9 cellular contexts compared by ENCODE assay signal in genomic region chr1:32199043-32199716, GRCh38. TPM values are rescaled to one million over a fixed set of nuclear protein-coding genes. Genes with fewer than 3 reads are reported as not detected.
DNase-seq lines count a peak whose midpoint lies in the region; ATAC-seq and TF ChIP-seq lines count a peak whose summit lies in the region.
"Had no signal": no experiment of that assay in that cellular context is flagged by ENCODE, and none has a peak within 500 bp of the region (broad histone marks: within the 10 kb centered on the region; RNA-seq: fewer than 3 reads in every experiment).

No MANE protein-coding gene starts in this region.

- H3K4me3 ChIP-seq in GM23248 = no peak overlapping the region
- H3K4me3 ChIP-seq in neural progenitor cell = no peak overlapping the region

- POLR2A ChIA-PET in naive thymus-derived CD8-positive, alpha-beta T cell (lab: Charles Lee) = interaction anchor here (1.1 to 1.7 kb wide), 2 partner anchors 19 to 93 kb away, joined by 3 to 4 read pairs; partner anchors contain the start of gene HDAC1

- H3K9me2 ChIP-seq in GM23248 (ENCODE audit: insufficient read depth) = no peaks in the 10 kb centered on the region

- H3K9me3 ChIP-seq in GM23248 (ENCODE audit: low read depth) (no peaks in the 10 kb centered on the region), neural progenitor cell (ENCODE audit: low read depth) (no peaks in the 10 kb centered on the region)

- H3F3A ChIP-seq in GM23248 (ENCODE audit: insufficient read depth) (peaks cover 57% of the 10 kb centered on the region), neural progenitor cell (ENCODE audit: low read depth) (peaks cover 52% of the 10 kb centered on the region)

- H3K79me2 ChIP-seq in GM23248 (ENCODE audit: insufficient read depth) (no peaks in the 10 kb centered on the region), neural progenitor cell (ENCODE audit: low read depth) (no peaks in the 10 kb centered on the region)

- H3K27ac Mint-ChIP-seq in activated naive CD8-positive, alpha-beta T cell treated with anti-CD3 and anti-CD28 coated beads, Interleukin-2, amount 50 U/mL, for 24 hours = no peak overlapping the region
- no peak overlapping the region for H3K27ac Mint-ChIP-seq in neural progenitor cell
- no peak overlapping the region for H3K27ac Mint-ChIP-seq in endothelial cell (ENCODE audit: unreplicated experiment)
- H3K27ac Mint-ChIP-seq in naive thymus-derived CD8-positive, alpha-beta T cell = peak overlapping the region in 5 of 10 donors; percentile 16 to 98 (median 53)

- H4K20me1 ChIP-seq in GM23248 (ENCODE audit: insufficient read depth) (no peaks in the 10 kb centered on the region), neural progenitor cell (ENCODE audit: low read depth) (peaks cover 9% of the 10 kb centered on the region)

- no peaks in the 10 kb centered on the region for H3K9me3 Mint-ChIP-seq in activated naive CD8-positive, alpha-beta T cell treated with anti-CD3 and anti-CD28 coated beads, Interleukin-2, amount 50 U/mL, for 24 hours
- no peaks in the 10 kb centered on the region for H3K9me3 Mint-ChIP-seq in neural progenitor cell
- no peaks in the 10 kb centered on the region for H3K9me3 Mint-ChIP-seq in endothelial cell (ENCODE audit: unreplicated experiment)
- H3K9me3 Mint-ChIP-seq in naive thymus-derived CD8-positive, alpha-beta T cell = no peaks in the 10 kb centered on the region
- H3K9me3 Mint-ChIP-seq: activated B cell treated with CpG ODN at 0.5 μM for 24 hours had no signal

- H3K4me2 ChIP-seq in GM23248 (ENCODE audit: unreplicated experiment) (no peak overlapping the region), neural progenitor cell (peak overlapping the region; percentile 80)

- TF ChIP-seq CTCF in neural progenitor cell (IDR thresholded peaks at IDR 0.05) (no peak), endothelial cell (IDR thresholded peaks at IDR 0.05; ENCODE audit: unreplicated experiment) (no peak)

- H3K4me3 Mint-ChIP-seq in activated naive CD8-positive, alpha-beta T cell treated with anti-CD3 and anti-CD28 coated beads, Interleukin-2, amount 50 U/mL, for 24 hours = peak overlapping the region; percentile 74
- H3K4me3 Mint-ChIP-seq in neural progenitor cell (peak overlapping the region; percentile 84), endothelial cell (ENCODE audit: unreplicated experiment) (no peak overlapping the region)
- H3K4me3 Mint-ChIP-seq in naive thymus-derived CD8-positive, alpha-beta T cell = peak overlapping the region in 4 of 10 donors; percentile 18 to 47 (median 32)

- peaks cover 70% of the 10 kb centered on the region for H3K4me1 Mint-ChIP-seq in activated naive CD8-positive, alpha-beta T cell treated with anti-CD3 and anti-CD28 coated beads, Interleukin-2, amount 50 U/mL, for 24 hours
- H3K4me1 Mint-ChIP-seq in neural progenitor cell (peaks cover 39% of the 10 kb centered on the region), endothelial cell (ENCODE audit: unreplicated experiment) (peaks cover 40% of the 10 kb centered on the region)
- peaks cover 39 to 70% (median 60%) of the 10 kb centered on the region in 4 donors for H3K4me1 Mint-ChIP-seq in naive thymus-derived CD8-positive, alpha-beta T cell

- H3K27me3 ChIP-seq in GM23248 (replicated peaks; ENCODE audit: insufficient read depth) = no peaks in the 10 kb centered on the region
- H3K27me3 ChIP-seq in neural progenitor cell = peaks cover 2% of the 10 kb centered on the region

- WGBS in GM23248 (ENCODE audit: low coverage in 1 of 2, low lambda C conversion rate in 2 of 2, missing lambda C conversion rate in 2 of 2), 2 experiments = 23 to 24% methylated on average over 4 of the region's 4 CpGs

- peak overlapping the region; percentile 96 for H3K27ac ChIP-seq in GM23248
- no peak overlapping the region for H3K27ac ChIP-seq in neural progenitor cell

- in situ Hi-C loops in GM23248 (cut with MboI) = no loop called here

- H2AFZ ChIP-seq in GM23248 = no peak overlapping the region
- no peak overlapping the region for H2AFZ ChIP-seq in neural progenitor cell (replicated peaks)

- no peak for DNase-seq in GM23248
- DNase-seq in activated naive CD8-positive, alpha-beta T cell treated with anti-CD3 and anti-CD28 coated beads, Interleukin-2, amount 50 U/mL, for 24 hours = no peak
- DNase-seq in neural progenitor cell (ENCODE audit: low spot score) = no peak
- DNase-seq in endothelial cell (ENCODE audit: low spot score) = no peak
- DNase-seq in naive thymus-derived CD8-positive, alpha-beta T cell = no peak
- no peak for DNase-seq in NCI-H187 treated with DMSO at 0.1 percent for 48 hours (lab: John Stamatoyannopoulos, UW)
- DNase-seq: activated B cell treated with CpG ODN at 0.5 μM for 24 hours; stimulated activated CD4-positive, alpha-beta T cell treated with anti-CD3 and anti-CD28 coated beads, Interleukin-4, amount 100 ng/mL, for 24 hours had no signal

- peaks cover 33% of the 10 kb centered on the region for H3K36me3 Mint-ChIP-seq in activated naive CD8-positive, alpha-beta T cell treated with anti-CD3 and anti-CD28 coated beads, Interleukin-2, amount 50 U/mL, for 24 hours (ENCODE audit: low read depth)
- H3K36me3 Mint-ChIP-seq in neural progenitor cell (peaks cover 13% of the 10 kb centered on the region), endothelial cell (ENCODE audit: low read depth, unreplicated experiment) (peaks cover 27% of the 10 kb centered on the region)
- peaks cover 1 to 29% (median 7%) of the 10 kb centered on the region in 3 donors for H3K36me3 Mint-ChIP-seq in naive thymus-derived CD8-positive, alpha-beta T cell

- H3K9ac ChIP-seq in GM23248 (peak overlapping the region; percentile 92; the same call in 1 of the 2 replicates), neural progenitor cell (no peak overlapping the region)

- H3K4me1 ChIP-seq in GM23248 (ENCODE audit: insufficient read depth) (peaks cover 31% of the 10 kb centered on the region), neural progenitor cell (peaks cover 25% of the 10 kb centered on the region)

- no peaks in the 10 kb centered on the region for H3K27me3 Mint-ChIP-seq in activated naive CD8-positive, alpha-beta T cell treated with anti-CD3 and anti-CD28 coated beads, Interleukin-2, amount 50 U/mL, for 24 hours
- H3K27me3 Mint-ChIP-seq in neural progenitor cell (ENCODE audit: insufficient read depth, low read depth) (peaks cover 3% of the 10 kb centered on the region), endothelial cell (ENCODE audit: unreplicated experiment) (peaks cover 18% of the 10 kb centered on the region)
- H3K27me3 Mint-ChIP-seq in naive thymus-derived CD8-positive, alpha-beta T cell = no peaks in the 10 kb centered on the region
- H3K27me3 Mint-ChIP-seq: activated B cell treated with CpG ODN at 0.5 μM for 24 hours had no signal

- ATAC-seq in activated naive CD8-positive, alpha-beta T cell treated with anti-CD3 and anti-CD28 coated beads, Interleukin-2, amount 50 U/mL, for 24 hours = no peak
- no peak for ATAC-seq in naive thymus-derived CD8-positive, alpha-beta T cell

- H3K36me3 ChIP-seq in GM23248 (ENCODE audit: low read depth) (peaks cover 26% of the 10 kb centered on the region), neural progenitor cell (no peaks in the 10 kb centered on the region)

RNA-seq across cellular contexts. Expression of gene CCDC28B, which starts 1.2 kb away (rescaled TPM):
- 10.4 and 17.7 TPM in 2 replicates for total RNA-seq in GM23248 (2014; rRNA removed; shearing (Covaris generic))
- polyA plus RNA-seq in GM23248 (2016; fragmentation: Nextera tagmentation; extraction: Ambion mirVana) = 19.7 TPM in 2 replicates
- 6.5 and 16.4 TPM in 2 replicates for total RNA-seq in neural progenitor cell (ENCODE audit: low replicate concordance)
- 22.9 TPM for total RNA-seq in endothelial cell (ENCODE audit: unreplicated experiment)
- total RNA-seq in naive thymus-derived CD8-positive, alpha-beta T cell = 1 to 10 TPM; 6.5 to 7.0 TPM
- 10 to 100 TPM; 15.4 to 17.3 (median 16.3) TPM for polyA plus RNA-seq in naive thymus-derived CD8-positive, alpha-beta T cell

RNA-seq across cellular contexts. Expression of gene IQCC, which starts 6.3 kb away (rescaled TPM):
- total RNA-seq in GM23248 (2014; rRNA removed; shearing (Covaris generic)) = 0.97 and 1.4 TPM in 2 replicates
- 1.7 and 2.2 TPM in 2 replicates for polyA plus RNA-seq in GM23248 (2016; fragmentation: Nextera tagmentation; extraction: Ambion mirVana)
- total RNA-seq in neural progenitor cell (ENCODE audit: low replicate concordance) (5.6 and 5.8 TPM in 2 replicates), endothelial cell (ENCODE audit: unreplicated experiment) (1.9 TPM)
- total RNA-seq in naive thymus-derived CD8-positive, alpha-beta T cell = 1 to 10 TPM; 1.7 to 2.1 TPM
- under 1 TPM; 0.60 to 0.92 (median 0.73) TPM for polyA plus RNA-seq in naive thymus-derived CD8-positive, alpha-beta T cell

RNA-seq across cellular contexts. Expression of gene DCDC2B, which starts 9.7 kb away (rescaled TPM):
- not detected in 2 replicates for total RNA-seq in GM23248 (2014; rRNA removed; shearing (Covaris generic))
- polyA plus RNA-seq in GM23248 (2016; fragmentation: Nextera tagmentation; extraction: Ambion mirVana) = 0.21 and 0.25 TPM in 2 replicates
- total RNA-seq in neural progenitor cell (ENCODE audit: low replicate concordance) (not detected in 2 replicates), endothelial cell (ENCODE audit: unreplicated experiment) (not detected)
- under 1 TPM in 1 of 2 experiments, not detected in 1; 0.22 TPM for total RNA-seq in naive thymus-derived CD8-positive, alpha-beta T cell
- polyA plus RNA-seq in naive thymus-derived CD8-positive, alpha-beta T cell = under 1 TPM in 1 of 3 donors, not detected in 2; 0.08 TPM
- total RNA-seq: activated B cell treated with CpG ODN at 0.5 μM for 24 hours, G401 had no signal

RNA-seq across cellular contexts. Expression of gene TXLNA, which starts 19.7 kb away (rescaled TPM):
- 92.1 and 99.9 TPM in 2 replicates for total RNA-seq in GM23248 (2014; rRNA removed; shearing (Covaris generic))
- polyA plus RNA-seq in GM23248 (2016; fragmentation: Nextera tagmentation; extraction: Ambion mirVana) = 77.5 and 77.6 TPM in 2 replicates
- total RNA-seq in neural progenitor cell (ENCODE audit: low replicate concordance) (37.2 and 51.0 TPM in 2 replicates), endothelial cell (ENCODE audit: unreplicated experiment) (65.3 TPM)
- total RNA-seq in naive thymus-derived CD8-positive, alpha-beta T cell = 10 to 100 TPM; 35.7 to 36.0 TPM
- polyA plus RNA-seq in naive thymus-derived CD8-positive, alpha-beta T cell = 10 to 100 TPM; 19.0 to 28.3 (median 24.4) TPM

RNA-seq across cellular contexts. Expression of gene TMEM234, which starts 23.0 kb away (rescaled TPM):
- 12.5 and 23.5 TPM in 2 replicates for total RNA-seq in GM23248 (2014; rRNA removed; shearing (Covaris generic))
- 25.6 and 26.1 TPM in 2 replicates for polyA plus RNA-seq in GM23248 (2016; fragmentation: Nextera tagmentation; extraction: Ambion mirVana)
- 6.0 and 13.7 TPM in 2 replicates for total RNA-seq in neural progenitor cell (ENCODE audit: low replicate concordance)
- 23.2 TPM for total RNA-seq in endothelial cell (ENCODE audit: unreplicated experiment)
- total RNA-seq in naive thymus-derived CD8-positive, alpha-beta T cell = 10 to 100 TPM; 24.3 to 26.4 TPM
- polyA plus RNA-seq in naive thymus-derived CD8-positive, alpha-beta T cell = 1 to 10 TPM; 2.1 to 4.9 (median 4.4) TPM
